Comparison of ENCODE assay signal across 1 cellular context in genomic region chr11:38766796-38767195, GRCh38.
TF ChIP-seq lines count a peak whose summit lies in the region.

No MANE protein-coding gene starts in this region.

TF ChIP-seq in K562, 482 proteins besides CTCF, POLR2A, EP300 and RAD21 (continued from another document):
- TF ChIP-seq ZNF277 (CRISPR knock-in tag; IDR thresholded peaks at IDR 0.05; ENCODE audit: borderline replicate concordance) (no peak), RNF219 (CRISPR knock-in tag; IDR thresholded peaks at IDR 0.05) (no peak), ARNT (IDR thresholded peaks at IDR 0.05) (no peak), EP400 (IDR thresholded peaks at IDR 0.05) (0 out of 2 replicates have a peak, but pooled peaks have one; percentile 17), NCOA6 (IDR thresholded peaks at IDR 0.05) (no peak), COPS2 (conservative IDR thresholded peaks at IDR 0.05) (no peak), SETDB1 (IDR thresholded peaks at IDR 0.05; ENCODE audit: low read length) (no peak), TCF15 (CRISPR knock-in tag; IDR thresholded peaks at IDR 0.05) (no peak), TAF15 (IDR thresholded peaks at IDR 0.05; ENCODE audit: low read depth, low read length) (no peak)
